16 cellular contexts compared by ENCODE assay signal in genomic region chr2:1591461-1591770, GRCh38.
DNase-seq lines count a peak whose midpoint lies in the region; ATAC-seq, FAIRE-seq and TF ChIP-seq lines count a peak whose summit lies in the region.
"Had no signal": no experiment of that assay in that cellular context is flagged by ENCODE, and none has a peak within 500 bp of the region (broad histone marks: within the 10 kb centered on the region; RNA-seq: fewer than 3 reads in every experiment).

No MANE protein-coding gene starts in this region.

- H3K4me2 ChIP-seq in endothelial cell of umbilical vein (ENCODE audit: insufficient read depth, low read length) (no peak overlapping the region), smooth muscle cell (peak overlapping the region; percentile 50)

- CTCF ChIA-PET in endothelial cell of umbilical vein (lab: Charles Lee), result interaction anchor here (0.6 to 6.5 kb wide), 23 partner anchors 15 to 226 kb away, joined by 3 to 137 read pairs (median 4); no protein-coding TSS in a partner anchor

- TF ChIP-seq CTCF in endothelial cell of umbilical vein (IDR thresholded peaks at IDR 0.05; ENCODE audit: extremely low read depth in 1 of 2, insufficient read depth in 1 of 2, low read depth in 1 of 2, low read length in 2 of 2), result no peak
- no peak for TF ChIP-seq CTCF in lower lobe of right lung (IDR thresholded peaks at IDR 0.05)
- no peak for TF ChIP-seq CTCF in smooth muscle cell (IDR thresholded peaks at IDR 0.05; ENCODE audit: borderline replicate concordance, insufficient read depth, poor library complexity, severe bottlenecking)

- dilution Hi-C loops in endothelial cell of umbilical vein (cut with MboI; ENCODE audit: extremely low pct_ligation_motif_present, low sequenced_read_pairs), result no loop called here

- H3F3A ChIP-seq in smooth muscle cell (ENCODE audit: low read depth), result peaks cover 22% of the 10 kb centered on the region

- no peak for ATAC-seq in lower lobe of right lung
- ATAC-seq in GM19328 (IDR thresholded peaks at IDR 0.05; ENCODE audit: unreplicated experiment), result no peak

- H3K9me3 ChIP-seq in endothelial cell of umbilical vein (replicated peaks; ENCODE audit: control insufficient read depth, insufficient read depth, low read length) (no peaks in the 10 kb centered on the region), lower lobe of right lung (no peaks in the 10 kb centered on the region), smooth muscle cell (replicated peaks; ENCODE audit: low read depth) (no peaks in the 10 kb centered on the region)
- H3K9me3 ChIP-seq: adrenal gland, mucosa of descending colon, thyroid gland had no signal

- peak overlapping the region; percentile 50 for H3K27ac ChIP-seq in endothelial cell of umbilical vein (ENCODE audit: insufficient read depth, low read depth, low read length)
- H3K27ac ChIP-seq in lower lobe of right lung, result peak overlapping the region; percentile 43
- no peak overlapping the region for H3K27ac ChIP-seq in smooth muscle cell (ENCODE audit: low read depth)
- H3K27ac ChIP-seq: C4-2B, thyroid gland had no signal

- H3K9ac ChIP-seq in endothelial cell of umbilical vein (replicated peaks; ENCODE audit: extremely low read depth, insufficient read depth, low read length) (no peak overlapping the region), smooth muscle cell (ENCODE audit: low read depth) (no peak overlapping the region)

- BruUV-seq in endothelial cell of umbilical vein (replicated peaks; lab: Mats Ljungman, UMichigan), result no TSS peak

- no peaks in the 10 kb centered on the region for H3K27me3 ChIP-seq in endothelial cell of umbilical vein (ENCODE audit: control insufficient read depth in 2 of 2, insufficient read depth in 2 of 2, low read length in 2 of 2)
- no peaks in the 10 kb centered on the region for H3K27me3 ChIP-seq in lower lobe of right lung (ENCODE audit: low read depth)
- H3K27me3 ChIP-seq in smooth muscle cell (ENCODE audit: low read depth), result no peaks in the 10 kb centered on the region
- H3K27me3 ChIP-seq: adrenal gland, thyroid gland had no signal

- H3K4me3 ChIP-seq in endothelial cell of umbilical vein (replicated peaks in 1 of 3; ENCODE audit: insufficient read depth in 1 of 3, low read depth in 1 of 3, low read length in 3 of 3) (no peak overlapping the region), lower lobe of right lung (peak overlapping the region; percentile 12), smooth muscle cell (no peak overlapping the region)
- H3K4me3 ChIP-seq: adrenal gland, mucosa of descending colon, thyroid gland had no signal

- H3K4me1 ChIP-seq in endothelial cell of umbilical vein (ENCODE audit: control insufficient read depth, extremely low read depth, insufficient read depth, low read length) (peaks cover 12% of the 10 kb centered on the region), lower lobe of right lung (peaks cover 30% of the 10 kb centered on the region), smooth muscle cell (ENCODE audit: low read depth) (peaks cover 25% of the 10 kb centered on the region)

- intact Hi-C loops in endothelial cell of umbilical vein (cut with micrococcal nuclease), result loop anchor here (5.0 kb wide), 2 partner anchors 51 to 96 kb away; no protein-coding TSS in a partner anchor
- intact Hi-C loops in lower lobe of right lung (cut with DNase I), result no loop called here

- no peaks in the 10 kb centered on the region for H3K9me1 ChIP-seq in endothelial cell of umbilical vein (replicated peaks; ENCODE audit: control insufficient read depth, extremely low read depth, insufficient read depth, low read length)

- POLR2A ChIA-PET in endothelial cell of umbilical vein (lab: Charles Lee), result interaction anchor here (1.0 kb wide), 1 partner anchor 34 kb away, joined by 3 read pairs; no protein-coding TSS in a partner anchor

- no peak for TF ChIP-seq POLR2A in endothelial cell of umbilical vein (IDR thresholded peaks at IDR 0.05; ENCODE audit: low read depth, low read length)
- TF ChIP-seq POLR2A in H54 (IDR thresholded peaks at IDR 0.05; ENCODE audit: low read depth, low read length), result no peak

- FAIRE-seq in endothelial cell of umbilical vein (lab: Jason Lieb, UNC), result no peak
- no peak for FAIRE-seq in H54 (lab: Jason Lieb, UNC)
- FAIRE-seq: RCC 7860 had no signal

- H3K36me3 ChIP-seq in endothelial cell of umbilical vein (ENCODE audit: control insufficient read depth in 2 of 2, extremely low read depth in 1 of 2, insufficient read depth in 2 of 2, low read length in 2 of 2) (no peaks in the 10 kb centered on the region), lower lobe of right lung (no peaks in the 10 kb centered on the region), smooth muscle cell (ENCODE audit: low read depth) (no peaks in the 10 kb centered on the region)
- H3K36me3 ChIP-seq: adrenal gland, thyroid gland had no signal

- H3K79me2 ChIP-seq in endothelial cell of umbilical vein (ENCODE audit: control insufficient read depth, insufficient read depth, low read length) (no peaks in the 10 kb centered on the region), smooth muscle cell (ENCODE audit: low read depth) (no peaks in the 10 kb centered on the region)

- peak; percentile 86 for DNase-seq in RPMI7951 (ENCODE audit: low read depth)
- no peak for DNase-seq in endothelial cell of umbilical vein (ENCODE audit: low read depth, low spot score)
- DNase-seq in lower lobe of right lung, result no peak
- no peak for DNase-seq in smooth muscle cell (lab: John Stamatoyannopoulos, UW; ENCODE audit: unreplicated experiment)
- no peak for DNase-seq in A172 (ENCODE audit: low spot score)
- DNase-seq in SHP77 (lab: John Stamatoyannopoulos, UW), result no peak
- no peak for DNase-seq in H54 (ENCODE audit: insufficient read length, low spot score)
- DNase-seq: activated CD4-positive, alpha-beta T cell treated with anti-CD3 and anti-CD28 coated beads, Interleukin-2, amount 50 U/mL, for 4 hours; NCI-H187; stimulated activated CD4-positive, alpha-beta T cell treated with anti-CD3 and anti-CD28 coated beads, Interleukin-1b, Interleukin-23, amount 100 ng/mL, for 48 hours had no signal

- 75% methylated on average over 14 of the region's 16 CpGs for WGBS in smooth muscle cell (ENCODE audit: low lambda C conversion rate)

- no peaks in the 10 kb centered on the region for H4K20me1 ChIP-seq in endothelial cell of umbilical vein (replicated peaks; ENCODE audit: control insufficient read depth, extremely low read depth, insufficient read depth, low read length)
- H4K20me1 ChIP-seq in smooth muscle cell (ENCODE audit: low read depth), result no peaks in the 10 kb centered on the region

- H2AFZ ChIP-seq in endothelial cell of umbilical vein (ENCODE audit: low read depth, low read length) (no peak overlapping the region), smooth muscle cell (ENCODE audit: low read depth) (no peak overlapping the region)

TF ChIP-seq in endothelial cell of umbilical vein, 7 proteins besides CTCF, POLR2A, EP300 and RAD21:
- TF ChIP-seq JUN (IDR thresholded peaks at IDR 0.05; ENCODE audit: borderline replicate concordance, insufficient read depth, insufficient read length, low read depth) (no peak), FOS (IDR thresholded peaks at IDR 0.05; ENCODE audit: borderline replicate concordance, insufficient read depth, low read length) (no peak), GATA2 (IDR thresholded peaks at IDR 0.05; ENCODE audit: insufficient read depth, insufficient read length, low read depth, low read length) (no peak), MAX (IDR thresholded peaks at IDR 0.05; ENCODE audit: insufficient read depth, insufficient read length) (no peak), POLR2AphosphoS5 (IDR thresholded peaks at IDR 0.05; ENCODE audit: insufficient read depth, low read depth, low read length) (no peak), MYC (IDR thresholded peaks at IDR 0.05; ENCODE audit: low read depth, low read length) (no peak), EZH2 (IDR thresholded peaks at IDR 0.05; ENCODE audit: borderline replicate concordance, low read depth, low read length, severe bottlenecking) (no peak)
